Comparison of ENCODE assay signal across 26 cellular contexts in genomic region chr9:18666987-18667772, GRCh38.
DNase-seq lines count a peak whose midpoint lies in the region; ATAC-seq and TF ChIP-seq lines count a peak whose summit lies in the region.
"Had no signal": no experiment of that assay in that cellular context is flagged by ENCODE, and none has a peak within 500 bp of the region (broad histone marks: within the 10 kb centered on the region; RNA-seq: fewer than 3 reads in every experiment).

No MANE protein-coding gene starts in this region.

- TF ChIP-seq CTCF in epithelial cell of esophagus (IDR thresholded peaks at IDR 0.05; ENCODE audit: insufficient read depth, low read depth, low read length, missing control alignments): no peak

- DNase-seq in ELR (ENCODE audit: low read depth) (peak; percentile 52), NCI-H1092 treated with DMSO at 0.1 percent for 48 hours (lab: John Stamatoyannopoulos, UW) (peak; percentile 21), epithelial cell of esophagus (ENCODE audit: low read depth) (peak; percentile 64), left colon (no peak), GM19238 (ENCODE audit: insufficient read length, low spot score) (no peak)
- DNase-seq in activated naive CD4-positive, alpha-beta T cell treated with Interleukin-2 at 50 U/mL for 16 hours: no peak
- DNase-seq in activated T-cell treated with anti-CD3 and anti-CD28 coated beads, Interleukin-2, amount 50 U/mL, for 1 hour: no peak
- DNase-seq: activated B cell treated with CpG ODN at 0.5 μM for 24 hours; activated CD4-positive, alpha-beta memory T cell treated with anti-CD3 and anti-CD28 coated beads for 36 hours; activated naive CD4-positive, alpha-beta T cell treated with anti-CD3 and anti-CD28 coated beads, Interleukin-2, amount 50 U/mL, for 16 hours; activated T-cell treated with anti-CD3 and anti-CD28 coated beads, Interleukin-2, amount 50 U/mL, for 4 hours; brain microvascular endothelial cell; CD8-positive, alpha-beta T cell; DMS79; head of caudate nucleus; immature natural killer cell; Kasumi-1; lower lobe of right lung; NCI-H1417 treated with DMSO at 0.1 percent for 48 hours; NCI-H2171 treated with DMSO at 0.1 percent for 48 hours; OCI-M1; right lobe of liver; stimulated activated naive B cell treated with anti-CD40 and anti-IgM and Interleukin-4, amounts not matched to agents 10 μg/mL and 1 μg/mL and 100 μg/mL, for 72 hours; transverse colon had no signal

- ATAC-seq in left colon: peak; percentile 90
- ATAC-seq in GM18511 (IDR thresholded peaks at IDR 0.05; ENCODE audit: unreplicated experiment): no peak
- ATAC-seq: activated T-cell treated with anti-CD3 and anti-CD28 coated beads, Interleukin-2, amount 50 U/mL, for 4 hours; CD8-positive, alpha-beta T cell; lower lobe of right lung; right lobe of liver; stimulated activated naive B cell treated with anti-CD40 and anti-IgM and Interleukin-4, amounts not matched to agents 10 μg/mL and 1 μg/mL and 100 μg/mL, for 72 hours had no signal

- intact Hi-C loops in left colon (cut with DNase I, micrococcal nuclease): no loop called here

- no peak overlapping the region for H3K4me3 ChIP-seq in epithelial cell of esophagus (ENCODE audit: low read length)
- H3K4me3 ChIP-seq: lower lobe of right lung, right lobe of liver, SK-N-MC, transverse colon had no signal

Comparison
In these comparisons a context has a peak if more than half of its experiments do, and no peak if none do; other contexts are left out.
1. DNase-seq: peak in ELR (single experiment), NCI-H1092 treated with DMSO at 0.1 percent for 48 hours (single experiment) and epithelial cell of esophagus (single experiment); none in left colon (0 of 2), activated naive CD4-positive, alpha-beta T cell treated with Interleukin-2 at 50 U/mL for 16 hours (single experiment), GM19238 (single experiment) and activated T-cell treated with anti-CD3 and anti-CD28 coated beads, Interleukin-2, amount 50 U/mL, for 1 hour (single experiment).